ENCODE assay signal across 9 cellular contexts in genomic region chr11:1854949-1855885, GRCh38. TPM values are rescaled to one million over a fixed set of nuclear protein-coding genes. Genes with fewer than 3 reads are reported as not detected.
A peak's percentile ranks its signal among the peaks of the same experiment; 100 is the strongest.
DNase-seq lines count a peak whose midpoint lies in the region; ATAC-seq lines count a peak whose summit lies in the region.
"Had no signal": no experiment of that assay in that cellular context is flagged by ENCODE, and none has a peak within 500 bp of the region (broad histone marks: within the 10 kb centered on the region; RNA-seq: fewer than 3 reads in every experiment).

No MANE protein-coding gene starts in this region.

- DNase-seq in activated CD4-positive, alpha-beta T cell treated with anti-CD3 and anti-CD28 coated beads, Interleukin-2, amount 10 ng/mL, durations not matched to agents 7 days and 5 days, result no peak
- DNase-seq in activated CD4-positive, alpha-beta T cell treated with anti-CD3 and anti-CD28 coated beads, Interleukin-2, amount 50 U/mL, for 1 hour, result no peak
- no peak for DNase-seq in activated T-cell treated with anti-CD3 and anti-CD28 coated beads, Interleukin-2, amount 50 U/mL, for 4 hours
- peak; percentile 44 to 89 for DNase-seq in stimulated activated effector memory CD8-positive, alpha-beta T cell treated with anti-CD3 and anti-CD28 coated beads, Interleukin-12 subunit alpha, Interleukin-12 subunit beta, amount 100 ng/mL, for 72 hours (ENCODE audit: low spot score in 2 of 2)
- DNase-seq in dedifferentiated amniotic fluid mesenchymal stem cell (ENCODE audit: extremely low spot score) (no peak), HK-2 (ENCODE audit: unreplicated experiment) (no peak), NCI-H128 (lab: John Stamatoyannopoulos, UW; ENCODE audit: unreplicated experiment) (no peak)

- peaks cover 42% of the 10 kb centered on the region for H3K4me1 Mint-ChIP-seq in activated CD4-positive, alpha-beta T cell treated with anti-CD3 and anti-CD28 coated beads, Interleukin-2, amount 10 ng/mL, durations not matched to agents 7 days and 5 days
- H3K4me1 Mint-ChIP-seq in activated T-cell treated with anti-CD3 and anti-CD28 coated beads, Interleukin-2, amount 50 U/mL, for 4 hours (ENCODE audit: low read depth), result peaks cover 69% of the 10 kb centered on the region
- H3K4me1 Mint-ChIP-seq in stimulated activated effector memory CD8-positive, alpha-beta T cell treated with anti-CD3 and anti-CD28 coated beads, Interleukin-12 subunit alpha, Interleukin-12 subunit beta, amount 100 ng/mL, for 72 hours, result peaks cover 47% of the 10 kb centered on the region
- H3K4me1 Mint-ChIP-seq: neural crest cell had no signal

- H3K27me3 Mint-ChIP-seq in activated CD4-positive, alpha-beta T cell treated with anti-CD3 and anti-CD28 coated beads, Interleukin-2, amount 10 ng/mL, durations not matched to agents 7 days and 5 days, result no peaks in the 10 kb centered on the region
- no peaks in the 10 kb centered on the region for H3K27me3 Mint-ChIP-seq in activated T-cell treated with anti-CD3 and anti-CD28 coated beads, Interleukin-2, amount 50 U/mL, for 4 hours (ENCODE audit: low read depth)

- CTCF ChIA-PET in activated CD4-positive, alpha-beta T cell treated with anti-CD3 and anti-CD28 coated beads, Interleukin-2, amount 10 ng/mL, durations not matched to agents 7 days and 5 days (lab: Charles Lee), result interaction anchor here (0.6 to 2.0 kb wide), 3 partner anchors 21 to 27 kb away, joined by 3 to 10 read pairs (median 4); no protein-coding TSS in a partner anchor

- H3K9me3 Mint-ChIP-seq in activated CD4-positive, alpha-beta T cell treated with anti-CD3 and anti-CD28 coated beads, Interleukin-2, amount 10 ng/mL, durations not matched to agents 7 days and 5 days, result no peaks in the 10 kb centered on the region
- H3K9me3 Mint-ChIP-seq in activated T-cell treated with anti-CD3 and anti-CD28 coated beads, Interleukin-2, amount 50 U/mL, for 4 hours, result no peaks in the 10 kb centered on the region
- no peaks in the 10 kb centered on the region for H3K9me3 Mint-ChIP-seq in stimulated activated effector memory CD8-positive, alpha-beta T cell treated with anti-CD3 and anti-CD28 coated beads, Interleukin-12 subunit alpha, Interleukin-12 subunit beta, amount 100 ng/mL, for 72 hours
- H3K9me3 Mint-ChIP-seq: neural crest cell had no signal

- POLR2A ChIA-PET in activated CD4-positive, alpha-beta T cell treated with anti-CD3 and anti-CD28 coated beads, Interleukin-2, amount 10 ng/mL, durations not matched to agents 7 days and 5 days (lab: Charles Lee), result no interaction called here

- peak; percentile 34 for ATAC-seq in HG02981 (IDR thresholded peaks at IDR 0.05; ENCODE audit: unreplicated experiment)
- peak; percentile 51 to 62 for ATAC-seq in activated T-cell treated with anti-CD3 and anti-CD28 coated beads, Interleukin-2, amount 50 U/mL, for 4 hours
- ATAC-seq in stimulated activated effector memory CD8-positive, alpha-beta T cell treated with anti-CD3 and anti-CD28 coated beads, Interleukin-12 subunit alpha, Interleukin-12 subunit beta, amount 100 ng/mL, for 72 hours, result peak; percentile 71

- H3K36me3 Mint-ChIP-seq in activated CD4-positive, alpha-beta T cell treated with anti-CD3 and anti-CD28 coated beads, Interleukin-2, amount 10 ng/mL, durations not matched to agents 7 days and 5 days (ENCODE audit: low read depth), result peaks cover 32% of the 10 kb centered on the region
- no peaks in the 10 kb centered on the region for H3K36me3 Mint-ChIP-seq in activated T-cell treated with anti-CD3 and anti-CD28 coated beads, Interleukin-2, amount 50 U/mL, for 4 hours (ENCODE audit: insufficient read depth)
- no peaks in the 10 kb centered on the region for H3K36me3 Mint-ChIP-seq in stimulated activated effector memory CD8-positive, alpha-beta T cell treated with anti-CD3 and anti-CD28 coated beads, Interleukin-12 subunit alpha, Interleukin-12 subunit beta, amount 100 ng/mL, for 72 hours

- H3K4me3 Mint-ChIP-seq in activated CD4-positive, alpha-beta T cell treated with anti-CD3 and anti-CD28 coated beads, Interleukin-2, amount 10 ng/mL, durations not matched to agents 7 days and 5 days, result peak overlapping the region; percentile 99
- H3K4me3 Mint-ChIP-seq in activated T-cell treated with anti-CD3 and anti-CD28 coated beads, Interleukin-2, amount 50 U/mL, for 4 hours, result peak overlapping the region; percentile 95
- peak overlapping the region; percentile 99 for H3K4me3 Mint-ChIP-seq in stimulated activated effector memory CD8-positive, alpha-beta T cell treated with anti-CD3 and anti-CD28 coated beads, Interleukin-12 subunit alpha, Interleukin-12 subunit beta, amount 100 ng/mL, for 72 hours
- H3K4me3 Mint-ChIP-seq: neural crest cell had no signal

- no peak overlapping the region for H3K27ac Mint-ChIP-seq in activated CD4-positive, alpha-beta T cell treated with anti-CD3 and anti-CD28 coated beads, Interleukin-2, amount 10 ng/mL, durations not matched to agents 7 days and 5 days
- H3K27ac Mint-ChIP-seq in stimulated activated effector memory CD8-positive, alpha-beta T cell treated with anti-CD3 and anti-CD28 coated beads, Interleukin-12 subunit alpha, Interleukin-12 subunit beta, amount 100 ng/mL, for 72 hours, result peak overlapping the region; percentile 96

RNA-seq across cellular contexts. Expression of gene LSP1, which starts 2.3 kb away (rescaled TPM):
- total RNA-seq in activated CD4-positive, alpha-beta T cell treated with anti-CD3 and anti-CD28 coated beads, Interleukin-2, amount 10 ng/mL, durations not matched to agents 7 days and 5 days, result 100 to 1,000 TPM; 668 to 687 TPM
- total RNA-seq in activated T-cell treated with anti-CD3 and anti-CD28 coated beads, Interleukin-2, amount 50 U/mL, for 4 hours, result 10 to 100 TPM; 34.6 to 71.7 (median 60.6) TPM
- total RNA-seq: neural crest cell had no signal

RNA-seq across cellular contexts. Expression of gene TNNI2, which starts 16.4 kb away (rescaled TPM):
- total RNA-seq in activated CD4-positive, alpha-beta T cell treated with anti-CD3 and anti-CD28 coated beads, Interleukin-2, amount 10 ng/mL, durations not matched to agents 7 days and 5 days, result not detected
- not detected for total RNA-seq in activated T-cell treated with anti-CD3 and anti-CD28 coated beads, Interleukin-2, amount 50 U/mL, for 4 hours
- total RNA-seq: neural crest cell had no signal

RNA-seq across cellular contexts. Expression of gene SYT8, which starts 20.4 kb away (rescaled TPM):
- not detected for total RNA-seq in activated CD4-positive, alpha-beta T cell treated with anti-CD3 and anti-CD28 coated beads, Interleukin-2, amount 10 ng/mL, durations not matched to agents 7 days and 5 days
- not detected for total RNA-seq in activated T-cell treated with anti-CD3 and anti-CD28 coated beads, Interleukin-2, amount 50 U/mL, for 4 hours
- total RNA-seq: neural crest cell had no signal

RNA-seq across cellular contexts. Expression of gene PRR33, which starts 36.5 kb away (rescaled TPM):
- total RNA-seq in activated CD4-positive, alpha-beta T cell treated with anti-CD3 and anti-CD28 coated beads, Interleukin-2, amount 10 ng/mL, durations not matched to agents 7 days and 5 days, result under 1 TPM in 1 of 2 experiments, not detected in 1; 0.05 TPM
- total RNA-seq in activated T-cell treated with anti-CD3 and anti-CD28 coated beads, Interleukin-2, amount 50 U/mL, for 4 hours, result under 1 TPM in 2 of 3 donors, not detected in 1; 0.08 to 0.20 TPM
- total RNA-seq: neural crest cell had no signal

Comparison
In these comparisons a context has a peak if more than half of its experiments do, and no peak if none do; other contexts are left out.
1. DNase-seq: peak in stimulated activated effector memory CD8-positive, alpha-beta T cell treated with anti-CD3 and anti-CD28 coated beads, Interleukin-12 subunit alpha, Interleukin-12 subunit beta, amount 100 ng/mL, for 72 hours (2 of 2); none in activated CD4-positive, alpha-beta T cell treated with anti-CD3 and anti-CD28 coated beads, Interleukin-2, amount 10 ng/mL, durations not matched to agents 7 days and 5 days (single experiment), activated CD4-positive, alpha-beta T cell treated with anti-CD3 and anti-CD28 coated beads, Interleukin-2, amount 50 U/mL, for 1 hour (single experiment), activated T-cell treated with anti-CD3 and anti-CD28 coated beads, Interleukin-2, amount 50 U/mL, for 4 hours (single experiment), dedifferentiated amniotic fluid mesenchymal stem cell (single experiment), HK-2 (single experiment) and NCI-H128 (single experiment).
2. RNA of gene LSP1, which starts 2.3 kb away (total RNA-seq): 668 to 687 TPM in activated CD4-positive, alpha-beta T cell treated with anti-CD3 and anti-CD28 coated beads, Interleukin-2, amount 10 ng/mL, durations not matched to agents 7 days and 5 days; 34.6 to 71.7 TPM in activated T-cell treated with anti-CD3 and anti-CD28 coated beads, Interleukin-2, amount 50 U/mL, for 4 hours; every median in the first group is over 4 times any median in the second.
3. Peak in every context shown above with its lines, with median percentiles within 50 percentile points of each other: H3K4me3 Mint-ChIP-seq and ATAC-seq.